27 cellular contexts compared by ENCODE assay signal in the genomic region with DNA sequence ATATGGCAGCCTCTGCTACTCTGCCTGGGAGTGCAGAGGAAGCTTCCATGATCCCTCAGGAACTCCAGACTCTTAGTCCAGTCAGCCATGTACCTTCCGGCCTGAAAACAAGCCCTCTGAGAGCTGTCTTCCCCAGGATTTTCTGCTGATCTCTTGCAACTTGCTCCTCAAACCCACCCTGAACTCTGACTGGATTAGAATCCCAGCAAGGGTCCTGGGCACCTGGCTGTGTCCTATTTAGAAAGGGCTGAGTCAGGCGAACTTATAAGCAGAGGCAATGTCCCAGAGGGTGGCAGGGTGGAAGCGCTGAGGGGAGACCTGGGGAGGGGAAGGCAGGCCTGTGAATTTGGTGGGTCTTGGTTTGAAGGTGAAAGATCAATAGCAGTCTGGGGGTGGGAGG.
DNase-seq lines count a peak whose midpoint lies in the region; ATAC-seq, FAIRE-seq and TF ChIP-seq lines count a peak whose summit lies in the region.
"Had no signal": no experiment of that assay in that cellular context is flagged by ENCODE, and none has a peak within 500 bp of the region (broad histone marks: within the 10 kb centered on the region; RNA-seq: fewer than 3 reads in every experiment).

No MANE protein-coding gene starts in this region.

- no peak for ATAC-seq in stimulated activated naive CD8-positive, alpha-beta T cell treated with anti-CD3 and anti-CD28 coated beads, Interleukin-15, amount 100 ng/mL, for 72 hours
- no peak for ATAC-seq in HG03097 (IDR thresholded peaks at IDR 0.05; ENCODE audit: low FRiP score, unreplicated experiment)
- ATAC-seq: activated naive CD4-positive, alpha-beta T cell treated with anti-CD3 and anti-CD28 coated beads, Interleukin-2, amount 50 U/mL, for 72 hours; gastrocnemius medialis; HepG2; left cardiac atrium; psoas muscle had no signal

- H3K27ac Mint-ChIP-seq in stimulated activated naive CD8-positive, alpha-beta T cell treated with anti-CD3 and anti-CD28 coated beads, Interleukin-15, Interleukin-2, amounts not matched to agents 100 ng/mL and 50 ng/mL, for 24 hours, result peak overlapping the region; percentile 32
- no peak overlapping the region for H3K27ac Mint-ChIP-seq in stimulated activated naive CD8-positive, alpha-beta T cell treated with anti-CD3 and anti-CD28 coated beads, Interleukin-15, amount 100 ng/mL, for 72 hours

- no peaks in the 10 kb centered on the region for H3K9me3 Mint-ChIP-seq in stimulated activated naive CD8-positive, alpha-beta T cell treated with anti-CD3 and anti-CD28 coated beads, Interleukin-15, Interleukin-2, amounts not matched to agents 100 ng/mL and 50 ng/mL, for 24 hours
- H3K9me3 Mint-ChIP-seq in stimulated activated naive CD8-positive, alpha-beta T cell treated with anti-CD3 and anti-CD28 coated beads, Interleukin-15, amount 100 ng/mL, for 72 hours, result no peaks in the 10 kb centered on the region
- H3K9me3 Mint-ChIP-seq: activated naive CD4-positive, alpha-beta T cell treated with anti-CD3 and anti-CD28 coated beads, Interleukin-2, amount 50 U/mL, for 72 hours had no signal

- FAIRE-seq in kidney (lab: Jason Lieb, UNC), result no peak
- FAIRE-seq: endometrium, HepG2 had no signal

- H3K36me3 Mint-ChIP-seq in stimulated activated naive CD8-positive, alpha-beta T cell treated with anti-CD3 and anti-CD28 coated beads, Interleukin-15, Interleukin-2, amounts not matched to agents 100 ng/mL and 50 ng/mL, for 24 hours (ENCODE audit: low read depth), result no peaks in the 10 kb centered on the region
- H3K36me3 Mint-ChIP-seq: activated naive CD4-positive, alpha-beta T cell treated with anti-CD3 and anti-CD28 coated beads, Interleukin-2, amount 50 U/mL, for 72 hours had no signal

- H3K4me1 ChIP-seq in kidney (ENCODE audit: control insufficient read depth in 1 of 2, insufficient read depth in 1 of 2, low read depth in 1 of 2, low read length in 2 of 2), result peaks cover 0 to 8% of the 10 kb centered on the region in 2 donors
- H3K4me1 ChIP-seq: uterus had no signal

- H3K9ac ChIP-seq in kidney (ENCODE audit: low read length in 2 of 2), result no peak overlapping the region

- H3K9me3 ChIP-seq in KOPT-K1 (ENCODE audit: insufficient read depth, low read length, poor library complexity, severe bottlenecking) (no peaks in the 10 kb centered on the region), kidney (ENCODE audit: control insufficient read depth in 1 of 2, low read length in 2 of 2) (no peaks in the 10 kb centered on the region)
- H3K9me3 ChIP-seq: gastrocnemius medialis, psoas muscle, sigmoid colon, thoracic aorta, uterus had no signal

- H3K36me3 ChIP-seq in KOPT-K1 (ENCODE audit: insufficient read depth, low read length), result no peaks in the 10 kb centered on the region
- H3K36me3 ChIP-seq in kidney (ENCODE audit: control insufficient read depth in 1 of 2, insufficient read depth in 2 of 2, low read length in 2 of 2), result no peaks in the 10 kb centered on the region
- H3K36me3 ChIP-seq: gastrocnemius medialis, sigmoid colon, thoracic aorta, uterus had no signal

- no peak overlapping the region for H3K4me3 ChIP-seq in kidney (ENCODE audit: low read length in 2 of 2)
- H3K4me3 ChIP-seq: gastrocnemius medialis, psoas muscle, sigmoid colon, thoracic aorta, uterus had no signal

- H3K27ac ChIP-seq in KOPT-K1 (ENCODE audit: low read depth, low read length, poor library complexity, severe bottlenecking), result peak overlapping the region; percentile 93
- H3K27ac ChIP-seq in kidney (ENCODE audit: low read depth in 2 of 2, low read length in 2 of 2), result no peak overlapping the region
- H3K27ac ChIP-seq: gastrocnemius medialis, psoas muscle, sigmoid colon, thoracic aorta, uterus had no signal

- no peaks in the 10 kb centered on the region for H3K27me3 Mint-ChIP-seq in stimulated activated naive CD8-positive, alpha-beta T cell treated with anti-CD3 and anti-CD28 coated beads, Interleukin-15, Interleukin-2, amounts not matched to agents 100 ng/mL and 50 ng/mL, for 24 hours
- H3K27me3 Mint-ChIP-seq in stimulated activated naive CD8-positive, alpha-beta T cell treated with anti-CD3 and anti-CD28 coated beads, Interleukin-15, amount 100 ng/mL, for 72 hours, result no peaks in the 10 kb centered on the region

- no peak overlapping the region for H3K4me3 Mint-ChIP-seq in stimulated activated naive CD8-positive, alpha-beta T cell treated with anti-CD3 and anti-CD28 coated beads, Interleukin-15, Interleukin-2, amounts not matched to agents 100 ng/mL and 50 ng/mL, for 24 hours
- no peak overlapping the region for H3K4me3 Mint-ChIP-seq in stimulated activated naive CD8-positive, alpha-beta T cell treated with anti-CD3 and anti-CD28 coated beads, Interleukin-15, amount 100 ng/mL, for 72 hours

- no peak for TF ChIP-seq CTCF in kidney (IDR thresholded peaks at IDR 0.05; ENCODE audit: borderline replicate concordance, extremely low read depth, insufficient read depth)

- intact Hi-C loops in kidney (cut with DNase I), result no loop called here

- peaks cover 100% of the 10 kb centered on the region for H3K4me1 Mint-ChIP-seq in stimulated activated naive CD8-positive, alpha-beta T cell treated with anti-CD3 and anti-CD28 coated beads, Interleukin-15, Interleukin-2, amounts not matched to agents 100 ng/mL and 50 ng/mL, for 24 hours (ENCODE audit: low read depth)
- peaks cover 100% of the 10 kb centered on the region for H3K4me1 Mint-ChIP-seq in stimulated activated naive CD8-positive, alpha-beta T cell treated with anti-CD3 and anti-CD28 coated beads, Interleukin-15, amount 100 ng/mL, for 72 hours

- DNase-seq in stimulated activated naive CD8-positive, alpha-beta T cell treated with anti-CD3 and anti-CD28 coated beads, Interleukin-15, amount 100 ng/mL, for 72 hours, result no peak
- peak; percentile 37 for DNase-seq in kidney
- DNase-seq in NCI-H748 treated with DMSO at 0.1 percent for 48 hours (lab: John Stamatoyannopoulos, UW), result no peak
- DNase-seq in NCI-H345 (lab: John Stamatoyannopoulos, UW), result no peak
- DNase-seq: activated CD8-positive, alpha-beta memory T cell treated with anti-CD3 and anti-CD28 coated beads for 24 hours; central memory CD4-positive, alpha-beta T cell; gastrocnemius medialis; GOT3; left cardiac atrium; mesendoderm; NCI-H1092; NCI-H187; NCI-H2171 treated with DMSO at 0.1 percent for 48 hours; NCI-H526; psoas muscle; Right ventricle myocardium superior; sigmoid colon; stimulated activated CD4-positive, alpha-beta T cell treated with anti-CD3 and anti-CD28 coated beads, Interleukin-4, amount 100 ng/mL, for 4 hours; stimulated activated naive CD4-positive, alpha-beta T cell treated with Interleukin-2 at 50 U/mL for 16 hours; uterus had no signal
